In the genomic region with DNA sequence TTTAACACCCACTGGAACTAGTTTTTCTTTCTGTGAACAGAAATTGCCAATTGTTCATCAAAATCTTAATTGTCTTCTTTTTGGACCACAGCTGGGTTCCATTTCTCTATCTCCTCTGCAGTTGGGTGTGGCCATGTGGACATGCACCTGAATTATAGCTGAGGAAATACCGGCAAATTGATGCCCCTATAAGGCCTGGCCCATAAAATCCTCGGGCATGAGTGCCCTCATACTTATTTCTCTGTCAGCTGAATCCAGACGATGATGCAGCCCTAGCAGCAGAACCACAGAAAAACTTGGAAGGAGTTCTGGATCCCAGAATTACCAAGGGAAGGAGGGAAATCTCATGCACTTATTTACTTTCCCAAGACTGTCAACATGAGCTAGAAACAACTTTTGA, we compare ENCODE assay signal across 10 cellular contexts.
"Had no signal": no experiment of that assay in that cellular context is flagged by ENCODE, and none has a peak within 500 bp of the region (broad histone marks: within the 10 kb centered on the region; RNA-seq: fewer than 3 reads in every experiment).

No MANE protein-coding gene starts in this region.

- H3K9me3 ChIP-seq: HAP-1 had no signal

- H3K27ac ChIP-seq: GM23248 had no signal

- H3K9ac ChIP-seq: GM23248 had no signal

- FAIRE-seq: H1, H54 had no signal

- H3K4me1 ChIP-seq: HAP-1 had no signal

- H3K36me3 ChIP-seq: HAP-1 had no signal

- H3K4me2 ChIP-seq: GM23338 had no signal

- DNase-seq: GM23248, GOT3, H7, H9, HCEC 1CT, HFFc6 had no signal

- H2AFZ ChIP-seq: GM23248, GM23338 had no signal

- H3K4me3 ChIP-seq: GM23248, GM23338, HAP-1 had no signal
